In genomic region chr9:38227061-38227540, GRCh38 we compare ENCODE assay signal across 8 cellular contexts.
DNase-seq lines count a peak whose midpoint lies in the region; ATAC-seq and TF ChIP-seq lines count a peak whose summit lies in the region.

No MANE protein-coding gene starts in this region.

- peaks cover 14% of the 10 kb centered on the region for H3K4me1 Mint-ChIP-seq in CD8-positive, alpha-beta T cell (ENCODE audit: low read depth)
- peaks cover 21% of the 10 kb centered on the region for H3K4me1 Mint-ChIP-seq in activated naive CD8-positive, alpha-beta T cell (ENCODE audit: low read depth)

- peak; percentile 79 for ATAC-seq in CD8-positive, alpha-beta T cell
- peak; percentile 53 for ATAC-seq in GM21786 (IDR thresholded peaks at IDR 0.05; ENCODE audit: unreplicated experiment)
- peak; percentile 69 for ATAC-seq in SK-N-SH treated with all-trans-retinoic acid at 6 μM for 48 hours

- peaks cover 2% of the 10 kb centered on the region for H3K27me3 Mint-ChIP-seq in CD8-positive, alpha-beta T cell (ENCODE audit: low read depth)
- no peaks in the 10 kb centered on the region for H3K27me3 Mint-ChIP-seq in activated naive CD8-positive, alpha-beta T cell

- no peaks in the 10 kb centered on the region for H3K9me3 Mint-ChIP-seq in CD8-positive, alpha-beta T cell
- H3K9me3 Mint-ChIP-seq in activated naive CD8-positive, alpha-beta T cell (ENCODE audit: low read depth), result no peaks in the 10 kb centered on the region

- intact Hi-C loops in CD8-positive, alpha-beta T cell (cut with DNase I, micrococcal nuclease), result no loop called here

- H3K36me3 Mint-ChIP-seq in CD8-positive, alpha-beta T cell, result no peaks in the 10 kb centered on the region
- no peaks in the 10 kb centered on the region for H3K36me3 Mint-ChIP-seq in activated naive CD8-positive, alpha-beta T cell

- no peaks in the 10 kb centered on the region for H3K36me3 ChIP-seq in CD8-positive, alpha-beta T cell (ENCODE audit: insufficient read depth, low read length)

- H3K27me3 ChIP-seq in CD8-positive, alpha-beta T cell (ENCODE audit: insufficient read depth, low read length), result no peaks in the 10 kb centered on the region

- POLR2A ChIA-PET in CD8-positive, alpha-beta T cell (lab: Charles Lee), result interaction anchor here (0.9 kb wide), 1 partner anchor 11 kb away, joined by 4 read pairs; no protein-coding TSS in a partner anchor

- H3K9me3 ChIP-seq in CD8-positive, alpha-beta T cell (ENCODE audit: low read length), result no peaks in the 10 kb centered on the region
- H3K9me3 ChIP-seq in iPS-18c (ENCODE audit: control insufficient read depth, insufficient read depth, low read length), result no peaks in the 10 kb centered on the region

- DNase-seq in CD8-positive, alpha-beta T cell, result peak; percentile 13 to 73 (median 54)
- DNase-seq in NCI-H1105 treated with DMSO at 0.1 percent for 48 hours (lab: John Stamatoyannopoulos, UW) (peak; percentile 91), cerebellum (ENCODE audit: low spot score) (no peak)
- peak; percentile 7 to 50 for DNase-seq in stimulated activated CD4-positive, alpha-beta T cell treated with anti-CD3 and anti-CD28 coated beads, Interleukin-2, amount 100 ng/mL, for 48 hours

- no peak overlapping the region for H3K27ac Mint-ChIP-seq in CD8-positive, alpha-beta T cell
- H3K27ac Mint-ChIP-seq in activated naive CD8-positive, alpha-beta T cell, result no peak overlapping the region

- no peak for TF ChIP-seq CTCF in CD8-positive, alpha-beta T cell (IDR thresholded peaks at IDR 0.05)

- peak overlapping the region; percentile 81 for H3K4me3 Mint-ChIP-seq in CD8-positive, alpha-beta T cell
- peak overlapping the region; percentile 79 for H3K4me3 Mint-ChIP-seq in activated naive CD8-positive, alpha-beta T cell

- CTCF ChIA-PET in CD8-positive, alpha-beta T cell (lab: Charles Lee), result interaction anchor here (1.0 kb wide), 1 partner anchor 66 kb away, joined by 3 read pairs; no protein-coding TSS in a partner anchor

- H3K4me3 ChIP-seq in CD8-positive, alpha-beta T cell (ENCODE audit: low read depth, low read length), result peak overlapping the region; percentile 58
- peak overlapping the region; percentile 2; the same call in 1 of the 2 replicates for H3K4me3 ChIP-seq in iPS-18c (ENCODE audit: insufficient read depth, low read depth, low read length)

- peak overlapping the region; percentile 26 for H3K27ac ChIP-seq in CD8-positive, alpha-beta T cell (ENCODE audit: low read depth, low read length)

- H3K4me1 ChIP-seq in CD8-positive, alpha-beta T cell (ENCODE audit: insufficient read depth, low read length), result peaks cover 17% of the 10 kb centered on the region

TF ChIP-seq in SK-N-SH treated with all-trans-retinoic acid at 6 μM for 48 hours, 23 proteins besides CTCF, POLR2A, EP300 and RAD21:
- TF ChIP-seq TSHZ2 (CRISPR knock-in tag; IDR thresholded peaks at IDR 0.05) (0 out of 2 replicates have a peak, but pooled peaks have one; percentile 11), POU6F1 (CRISPR knock-in tag; IDR thresholded peaks at IDR 0.05; ENCODE audit: borderline replicate concordance, low read depth) (no peak)
